Comparison of ENCODE assay signal across 1 cellular context in the genomic region with DNA sequence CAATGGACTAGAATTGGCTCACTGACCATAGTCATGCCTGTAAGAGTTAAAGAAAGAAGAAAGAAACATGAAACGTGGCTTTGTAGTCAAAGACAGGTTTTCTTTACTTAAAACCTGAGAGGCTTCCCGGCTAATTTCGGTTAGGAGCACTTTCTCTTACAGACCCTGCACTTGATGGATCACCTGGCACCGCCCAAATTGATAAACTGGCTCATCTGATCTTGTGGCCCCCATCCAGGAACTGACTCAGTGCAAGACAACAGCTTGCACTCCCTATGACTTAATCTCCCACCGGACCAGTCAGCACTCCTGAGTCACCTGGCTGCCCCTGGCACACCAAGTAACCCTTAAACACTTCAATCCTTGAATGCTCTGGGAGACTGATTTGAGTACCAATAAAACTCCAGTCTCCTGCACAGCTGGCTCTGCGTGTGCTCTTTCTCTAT.
TF ChIP-seq lines count a peak whose summit lies in the region.

No MANE protein-coding gene starts in this region.

TF ChIP-seq in H1, 55 proteins besides CTCF, POLR2A, EP300 and RAD21:
- no peak for TF ChIP-seq ASH2L (IDR thresholded peaks at IDR 0.05; ENCODE audit: low read length)
- no peak for TF ChIP-seq GTF2F1 (IDR thresholded peaks at IDR 0.05; ENCODE audit: borderline replicate concordance, low read depth, low read length)
- no peak for TF ChIP-seq SUZ12 (IDR thresholded peaks at IDR 0.05; ENCODE audit: low read length)
- no peak for TF ChIP-seq CHD2 (IDR thresholded peaks at IDR 0.05; ENCODE audit: low read length)
- no peak for TF ChIP-seq TBP (IDR thresholded peaks at IDR 0.05; ENCODE audit: low read depth, low read length)
- no peak for TF ChIP-seq ZNF274 (IDR thresholded peaks at IDR 0.05; ENCODE audit: borderline replicate concordance, extremely low read depth, low read length)
- TF ChIP-seq KDM5A (IDR thresholded peaks at IDR 0.05; ENCODE audit: low read length) = no peak
- TF ChIP-seq BRCA1 (IDR thresholded peaks at IDR 0.05; ENCODE audit: low read depth, low read length) = no peak
- TF ChIP-seq RFX5 (IDR thresholded peaks at IDR 0.05; ENCODE audit: borderline replicate concordance, low read depth, low read length) = no peak
- TF ChIP-seq YY1 (IDR thresholded peaks at IDR 0.05; ENCODE audit: low read depth, low read length) = no peak
- no peak for TF ChIP-seq EZH2 (IDR thresholded peaks at IDR 0.05; ENCODE audit: low read depth, low read length, severe bottlenecking)
- TF ChIP-seq USF2 (IDR thresholded peaks at IDR 0.05; ENCODE audit: low read length) = no peak
- no peak for TF ChIP-seq SIRT6 (IDR thresholded peaks at IDR 0.05; ENCODE audit: low read length)
- no peak for TF ChIP-seq KDM4A (IDR thresholded peaks at IDR 0.05; ENCODE audit: low read depth, low read length, severe bottlenecking)
- TF ChIP-seq NANOG (IDR thresholded peaks at IDR 0.05; ENCODE audit: insufficient read depth, low read depth, low read length, poor library complexity, severe bottlenecking) = no peak
- no peak for TF ChIP-seq RBBP5 (IDR thresholded peaks at IDR 0.05; ENCODE audit: borderline replicate concordance, low read depth, low read length)
- TF ChIP-seq CTBP2 (IDR thresholded peaks at IDR 0.05; ENCODE audit: borderline replicate concordance, insufficient read depth, insufficient read length, low read length) = no peak
- TF ChIP-seq MAX (IDR thresholded peaks at IDR 0.05) = no peak
- no peak for TF ChIP-seq PHF8 (conservative IDR thresholded peaks at IDR 0.05; ENCODE audit: low read depth, low read length)
- TF ChIP-seq TCF12 (IDR thresholded peaks at IDR 0.05; ENCODE audit: low read depth, low read length) = no peak
